27 cellular contexts compared by ENCODE assay signal in the genomic region with DNA sequence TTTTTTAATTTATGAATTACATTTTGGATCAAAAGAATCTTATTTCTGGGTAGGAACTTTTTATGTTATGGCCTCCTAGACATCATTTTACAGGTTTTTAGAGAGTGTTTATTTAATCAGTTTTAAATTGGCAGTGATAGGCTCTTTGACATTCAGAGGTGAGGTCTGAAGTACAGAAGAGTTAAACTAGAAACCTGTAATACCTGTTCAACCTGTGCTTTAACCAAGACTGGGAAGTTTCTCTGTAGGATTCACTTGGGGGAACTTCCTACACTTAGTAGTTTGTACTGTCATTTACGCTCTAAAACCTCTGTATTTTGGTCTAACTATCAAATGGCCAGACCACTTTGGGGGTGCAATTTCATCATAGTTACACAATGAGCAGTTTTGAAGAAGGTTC. TPM values are rescaled to one million over a fixed set of nuclear protein-coding genes. Genes with fewer than 3 reads are reported as not detected.
DNase-seq lines count a peak whose midpoint lies in the region; ATAC-seq, FAIRE-seq and TF ChIP-seq lines count a peak whose summit lies in the region.
"Had no signal": no experiment of that assay in that cellular context is flagged by ENCODE, and none has a peak within 500 bp of the region (broad histone marks: within the 10 kb centered on the region; RNA-seq: fewer than 3 reads in every experiment).

No MANE protein-coding gene starts in this region.

- H3K9me3 Mint-ChIP-seq in HFFc6: no peaks in the 10 kb centered on the region
- H3K9me3 Mint-ChIP-seq: CD8-positive, alpha-beta T cell; central memory CD8-positive, alpha-beta T cell had no signal

- H3K4me3 ChIP-seq in PC-3 (ENCODE audit: low read length) (no peak overlapping the region), hepatocyte (no peak overlapping the region), smooth muscle cell (no peak overlapping the region)
- H3K4me3 ChIP-seq: dorsolateral prefrontal cortex, heart left ventricle, neural progenitor cell, skin epidermis, testis had no signal

- no TSS peak for BruUV-seq in PC-3 (replicated peaks; lab: Mats Ljungman, UMichigan)

- intact Hi-C loops in PC-3 (cut with micrococcal nuclease): no loop called here

- H3K27me3 ChIP-seq in PC-3 (ENCODE audit: low read length): no peaks in the 10 kb centered on the region
- no peaks in the 10 kb centered on the region for H3K27me3 ChIP-seq in hepatocyte
- H3K27me3 ChIP-seq in smooth muscle cell (ENCODE audit: low read depth): no peaks in the 10 kb centered on the region
- H3K27me3 ChIP-seq: dorsolateral prefrontal cortex, heart left ventricle, neural progenitor cell, testis had no signal

- H3K79me2 ChIP-seq in PC-3 (ENCODE audit: low read length) (peaks cover 29% of the 10 kb centered on the region), hepatocyte (peaks cover 93% of the 10 kb centered on the region), smooth muscle cell (ENCODE audit: low read depth) (peaks cover 70% of the 10 kb centered on the region)

- 78% methylated on average over 1 of the region's 1 CpG for WGBS in hepatocyte (ENCODE audit: low lambda C conversion rate, missing lambda C conversion rate)
- 79% methylated on average over 1 of the region's 1 CpG for WGBS in smooth muscle cell (ENCODE audit: low lambda C conversion rate)

- POLR2A ChIA-PET in PC-3 (lab: Charles Lee; ENCODE audit: unreplicated experiment): no interaction called here

- peaks cover 8% of the 10 kb centered on the region for H3K36me3 Mint-ChIP-seq in HFFc6 (ENCODE audit: low read depth)
- H3K36me3 Mint-ChIP-seq: CD8-positive, alpha-beta T cell; stimulated activated naive B cell treated with anti-CD40 and anti-IgM and Interleukin-4, amounts not matched to agents 10 μg/mL and 1 μg/mL and 100 μg/mL, for 72 hours had no signal

- TF ChIP-seq CTCF in PC-3 (conservative IDR thresholded peaks at IDR 0.05; ENCODE audit: low read depth, low read length) (no peak), hepatocyte (IDR thresholded peaks at IDR 0.05; ENCODE audit: poor library complexity) (no peak), smooth muscle cell (IDR thresholded peaks at IDR 0.05; ENCODE audit: borderline replicate concordance, insufficient read depth, poor library complexity, severe bottlenecking) (no peak), HFFc6 (IDR thresholded peaks at IDR 0.05) (no peak)

- peak overlapping the region; percentile 37; the same call in 1 of the 2 replicates for H3K4me2 ChIP-seq in PC-3 (ENCODE audit: low read length)
- H3K4me2 ChIP-seq in hepatocyte: peak overlapping the region; percentile 59
- peak overlapping the region; percentile 21 for H3K4me2 ChIP-seq in smooth muscle cell
- H3K4me2 ChIP-seq: neural progenitor cell, SK-N-SH had no signal

- no peak for FAIRE-seq in GM19239 (lab: Jason Lieb, UNC)
- FAIRE-seq: endothelial cell of umbilical vein, GM12892 had no signal

- no peaks in the 10 kb centered on the region for H3F3A ChIP-seq in PC-3 (ENCODE audit: low read length, unreplicated experiment)
- no peaks in the 10 kb centered on the region for H3F3A ChIP-seq in smooth muscle cell (ENCODE audit: low read depth)

- peaks cover 27% of the 10 kb centered on the region for H3K4me1 Mint-ChIP-seq in HFFc6 (ENCODE audit: low read depth)
- H3K4me1 Mint-ChIP-seq: stimulated activated naive B cell treated with anti-CD40 and anti-IgM and Interleukin-4, amounts not matched to agents 10 μg/mL and 1 μg/mL and 100 μg/mL, for 72 hours had no signal

- DNase-seq in HPDE6-E6E7 (ENCODE audit: extremely low spot score) (peak; percentile 14), PC-3 (peak; percentile 58), hepatocyte (ENCODE audit: low spot score) (peak; percentile 19), smooth muscle cell (lab: John Stamatoyannopoulos, UW; ENCODE audit: unreplicated experiment) (no peak), GM19239 (ENCODE audit: insufficient read length, low spot score) (no peak), HFFc6 (no peak), NCI-H2196 treated with DMSO at 0.1 percent for 48 hours (lab: John Stamatoyannopoulos, UW; ENCODE audit: unreplicated experiment) (no peak)
- DNase-seq: activated CD8-positive, alpha-beta T cell treated with anti-CD3 and anti-CD28 coated beads, Interleukin-2, amount 10 ng/mL, durations not matched to agents 7 days and 5 days; activated naive CD4-positive, alpha-beta T cell treated with Interleukin-2 at 50 U/mL for 16 hours; amygdala; CD8-positive, alpha-beta T cell; DMS79 treated with DMSO at 0.1 percent for 48 hours; dorsolateral prefrontal cortex; heart left ventricle; Kasumi-1; NCI-H1092; NCI-H1930; NCI-H446; NK-92 treated with Interleukin-12 subunit alpha and Interleukin-12 subunit beta, amount 100 ng/mL, for 24 hours; SK-N-SH; stimulated activated naive B cell treated with anti-CD40 and anti-IgM and Interleukin-4, amounts not matched to agents 10 μg/mL and 1 μg/mL and 100 μg/mL, for 72 hours; testis had no signal

- H3K9ac ChIP-seq in PC-3 (ENCODE audit: low read length): no peak overlapping the region
- H3K9ac ChIP-seq in smooth muscle cell (ENCODE audit: low read depth): no peak overlapping the region
- H3K9ac ChIP-seq: neural progenitor cell, SK-N-SH had no signal

- H3K36me3 ChIP-seq in PC-3 (ENCODE audit: low read depth, low read length) (no peaks in the 10 kb centered on the region), hepatocyte (replicated peaks; ENCODE audit: insufficient read depth, low read depth) (no peaks in the 10 kb centered on the region), smooth muscle cell (ENCODE audit: low read depth) (no peaks in the 10 kb centered on the region)
- H3K36me3 ChIP-seq: heart left ventricle, neural progenitor cell had no signal

- no peaks in the 10 kb centered on the region for H4K20me1 ChIP-seq in PC-3 (ENCODE audit: low read length)
- no peaks in the 10 kb centered on the region for H4K20me1 ChIP-seq in hepatocyte (ENCODE audit: insufficient read depth, poor library complexity, severe bottlenecking)
- peaks cover 33% of the 10 kb centered on the region for H4K20me1 ChIP-seq in smooth muscle cell (ENCODE audit: low read depth)

- no peak overlapping the region for H3K27ac Mint-ChIP-seq in HFFc6
- H3K27ac Mint-ChIP-seq: activated CD8-positive, alpha-beta T cell treated with anti-CD3 and anti-CD28 coated beads, Interleukin-2, amount 10 ng/mL, durations not matched to agents 7 days and 5 days; CD8-positive, alpha-beta T cell; neural progenitor cell; stimulated activated naive B cell treated with anti-CD40 and anti-IgM and Interleukin-4, amounts not matched to agents 10 μg/mL and 1 μg/mL and 100 μg/mL, for 72 hours had no signal

- H3K9me2 ChIP-seq in PC-3 (replicated peaks; ENCODE audit: low read length): no peaks in the 10 kb centered on the region
- no peaks in the 10 kb centered on the region for H3K9me2 ChIP-seq in hepatocyte (replicated peaks; ENCODE audit: insufficient read depth)
- H3K9me2 ChIP-seq: SK-N-SH had no signal

- CTCF ChIA-PET in PC-3 (lab: Charles Lee): no interaction called here

- H2AFZ ChIP-seq in PC-3 (ENCODE audit: low read length) (no peak overlapping the region), hepatocyte (no peak overlapping the region), smooth muscle cell (ENCODE audit: low read depth) (no peak overlapping the region)
- H2AFZ ChIP-seq: neural progenitor cell had no signal

- H3K27me3 Mint-ChIP-seq in HFFc6 (ENCODE audit: insufficient read depth): no peaks in the 10 kb centered on the region
- H3K27me3 Mint-ChIP-seq: central memory CD8-positive, alpha-beta T cell; stimulated activated naive B cell treated with anti-CD40 and anti-IgM and Interleukin-4, amounts not matched to agents 10 μg/mL and 1 μg/mL and 100 μg/mL, for 72 hours had no signal

- no peak for ATAC-seq in PC-3
- ATAC-seq: activated CD8-positive, alpha-beta T cell treated with anti-CD3 and anti-CD28 coated beads, Interleukin-2, amount 10 ng/mL, durations not matched to agents 7 days and 5 days; CD8-positive, alpha-beta T cell; stimulated activated naive B cell treated with anti-CD40 and anti-IgM and Interleukin-4, amounts not matched to agents 10 μg/mL and 1 μg/mL and 100 μg/mL, for 72 hours had no signal

- no peaks in the 10 kb centered on the region for H3K9me3 ChIP-seq in PC-3 (ENCODE audit: low read length)
- no peaks in the 10 kb centered on the region for H3K9me3 ChIP-seq in hepatocyte (ENCODE audit: low read depth)
- no peaks in the 10 kb centered on the region for H3K9me3 ChIP-seq in smooth muscle cell (replicated peaks; ENCODE audit: low read depth)
- H3K9me3 ChIP-seq: heart left ventricle, SK-N-SH, testis had no signal

- H3K4me1 ChIP-seq in PC-3 (ENCODE audit: insufficient read depth, low read length) (peaks cover 11% of the 10 kb centered on the region), hepatocyte (ENCODE audit: insufficient read depth) (peaks cover 33% of the 10 kb centered on the region), smooth muscle cell (ENCODE audit: low read depth) (peaks cover 14% of the 10 kb centered on the region)

- H3K27ac ChIP-seq in PC-3 (ENCODE audit: low read length): no peak overlapping the region
- peak overlapping the region; percentile 43 for H3K27ac ChIP-seq in hepatocyte
- peak overlapping the region; percentile 35 for H3K27ac ChIP-seq in smooth muscle cell (ENCODE audit: low read depth)
- H3K27ac ChIP-seq: dorsolateral prefrontal cortex, neural progenitor cell, testis had no signal

- H3K4me3 Mint-ChIP-seq in HFFc6: no peak overlapping the region
- H3K4me3 Mint-ChIP-seq: activated CD8-positive, alpha-beta T cell treated with anti-CD3 and anti-CD28 coated beads, Interleukin-2, amount 10 ng/mL, durations not matched to agents 7 days and 5 days; CD8-positive, alpha-beta T cell; central memory CD8-positive, alpha-beta T cell; neural progenitor cell; stimulated activated naive B cell treated with anti-CD40 and anti-IgM and Interleukin-4, amounts not matched to agents 10 μg/mL and 1 μg/mL and 100 μg/mL, for 72 hours had no signal

RNA-seq across cellular contexts. Expression of gene PLEKHA5, which starts 35.9 kb away (rescaled TPM):
- 16.7 and 18.4 TPM in 2 replicates for total RNA-seq in PC-3 (2014; rRNA removed)
- total RNA-seq in hepatocyte: 39.6 and 39.7 TPM in 2 replicates
- 32.2 and 39.3 TPM in 2 replicates for polyA plus RNA-seq in hepatocyte
- 42.8 and 43.1 TPM in 2 replicates for total RNA-seq in smooth muscle cell
- 21.4 and 27.4 TPM in 2 replicates for polyA plus RNA-seq in smooth muscle cell
- 10 to 100 TPM; 15.7 to 22.6 (median 18.6) TPM for total RNA-seq in HFFc6 (2021; fragmentation: NEBNext Ultra II Directional; extraction: Animal tissue kit (Norgen Biotek cat#: 25700))

Comparison
In these comparisons a context has a peak if more than half of its experiments do, and no peak if none do; other contexts are left out.
1. DNase-seq: peak in HPDE6-E6E7 (single experiment), PC-3 (single experiment) and hepatocyte (single experiment); none in smooth muscle cell (single experiment), GM19239 (single experiment), HFFc6 (single experiment) and NCI-H2196 treated with DMSO at 0.1 percent for 48 hours (single experiment).
2. Peak in every context shown above with its lines, with median percentiles within 50 percentile points of each other: H3K4me2 ChIP-seq.